ENCODE assay signal across 1 cellular context in the genomic region with DNA sequence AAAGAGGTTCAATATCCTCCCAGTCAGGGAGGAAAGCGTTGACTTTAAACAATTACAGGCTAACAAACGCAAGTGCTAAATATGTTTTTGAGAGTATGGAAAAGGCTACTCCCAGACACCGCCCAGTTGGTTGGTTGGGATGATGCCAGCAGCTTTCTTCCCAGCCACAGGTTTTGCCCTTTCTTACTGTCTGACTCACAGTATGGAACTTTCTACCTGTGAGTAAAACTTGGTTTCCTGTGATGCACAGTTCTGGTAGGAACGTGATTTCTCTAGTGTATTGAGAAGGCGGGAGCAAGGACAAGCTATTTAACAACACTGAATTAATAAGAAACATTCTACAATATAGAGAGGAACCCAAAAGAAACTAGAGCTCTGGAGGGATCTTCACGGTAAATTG.
TF ChIP-seq lines count a peak whose summit lies in the region.

No MANE protein-coding gene starts in this region.

TF ChIP-seq in GM23338, 12 proteins besides CTCF, POLR2A, EP300 and RAD21 (continued from another document):
- TF ChIP-seq, protein P1, sequence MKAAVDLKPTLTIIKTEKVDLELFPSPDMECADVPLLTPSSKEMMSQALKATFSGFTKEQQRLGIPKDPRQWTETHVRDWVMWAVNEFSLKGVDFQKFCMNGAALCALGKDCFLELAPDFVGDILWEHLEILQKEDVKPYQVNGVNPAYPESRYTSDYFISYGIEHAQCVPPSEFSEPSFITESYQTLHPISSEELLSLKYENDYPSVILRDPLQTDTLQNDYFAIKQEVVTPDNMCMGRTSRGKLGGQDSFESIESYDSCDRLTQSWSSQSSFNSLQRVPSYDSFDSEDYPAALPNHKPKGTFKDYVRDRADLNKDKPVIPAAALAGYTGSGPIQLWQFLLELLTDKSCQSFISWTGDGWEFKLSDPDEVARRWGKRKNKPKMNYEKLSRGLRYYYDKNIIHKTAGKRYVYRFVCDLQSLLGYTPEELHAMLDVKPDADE (IDR thresholded peaks at IDR 0.05): no peak
- TF ChIP-seq, protein P2, sequence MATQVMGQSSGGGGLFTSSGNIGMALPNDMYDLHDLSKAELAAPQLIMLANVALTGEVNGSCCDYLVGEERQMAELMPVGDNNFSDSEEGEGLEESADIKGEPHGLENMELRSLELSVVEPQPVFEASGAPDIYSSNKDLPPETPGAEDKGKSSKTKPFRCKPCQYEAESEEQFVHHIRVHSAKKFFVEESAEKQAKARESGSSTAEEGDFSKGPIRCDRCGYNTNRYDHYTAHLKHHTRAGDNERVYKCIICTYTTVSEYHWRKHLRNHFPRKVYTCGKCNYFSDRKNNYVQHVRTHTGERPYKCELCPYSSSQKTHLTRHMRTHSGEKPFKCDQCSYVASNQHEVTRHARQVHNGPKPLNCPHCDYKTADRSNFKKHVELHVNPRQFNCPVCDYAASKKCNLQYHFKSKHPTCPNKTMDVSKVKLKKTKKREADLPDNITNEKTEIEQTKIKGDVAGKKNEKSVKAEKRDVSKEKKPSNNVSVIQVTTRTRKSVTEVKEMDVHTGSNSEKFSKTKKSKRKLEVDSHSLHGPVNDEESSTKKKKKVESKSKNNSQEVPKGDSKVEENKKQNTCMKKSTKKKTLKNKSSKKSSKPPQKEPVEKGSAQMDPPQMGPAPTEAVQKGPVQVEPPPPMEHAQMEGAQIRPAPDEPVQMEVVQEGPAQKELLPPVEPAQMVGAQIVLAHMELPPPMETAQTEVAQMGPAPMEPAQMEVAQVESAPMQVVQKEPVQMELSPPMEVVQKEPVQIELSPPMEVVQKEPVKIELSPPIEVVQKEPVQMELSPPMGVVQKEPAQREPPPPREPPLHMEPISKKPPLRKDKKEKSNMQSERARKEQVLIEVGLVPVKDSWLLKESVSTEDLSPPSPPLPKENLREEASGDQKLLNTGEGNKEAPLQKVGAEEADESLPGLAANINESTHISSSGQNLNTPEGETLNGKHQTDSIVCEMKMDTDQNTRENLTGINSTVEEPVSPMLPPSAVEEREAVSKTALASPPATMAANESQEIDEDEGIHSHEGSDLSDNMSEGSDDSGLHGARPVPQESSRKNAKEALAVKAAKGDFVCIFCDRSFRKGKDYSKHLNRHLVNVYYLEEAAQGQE (IDR thresholded peaks at IDR 0.05; ENCODE audit: unreplicated experiment): no peak
- TF ChIP-seq CREB1 (CRISPR knock-in tag; IDR thresholded peaks at IDR 0.05; ENCODE audit: low read depth) (no peak), NANOG (IDR thresholded peaks at IDR 0.05; ENCODE audit: borderline replicate concordance) (no peak), ZNF331 (CRISPR knock-in tag; IDR thresholded peaks at IDR 0.05; ENCODE audit: low read depth) (no peak), STAT1 (IDR thresholded peaks at IDR 0.05; ENCODE audit: unreplicated experiment) (no peak), JUNB (IDR thresholded peaks at IDR 0.05; ENCODE audit: unreplicated experiment) (no peak), EZH2phosphoT487 (IDR thresholded peaks at IDR 0.05; ENCODE audit: unreplicated experiment) (no peak)
TF ChIP-seq in GM23338: peak in this region for 0.
